14 cellular contexts compared by ENCODE assay signal in genomic region chr11:113603277-113604059, GRCh38.
DNase-seq lines count a peak whose midpoint lies in the region; ATAC-seq and TF ChIP-seq lines count a peak whose summit lies in the region.
"Had no signal": no experiment of that assay in that cellular context is flagged by ENCODE, and none has a peak within 500 bp of the region (broad histone marks: within the 10 kb centered on the region; RNA-seq: fewer than 3 reads in every experiment).

No MANE protein-coding gene starts in this region.

- DNase-seq in AG20443 (ENCODE audit: low spot score), result peak; percentile 87
- DNase-seq in NCI-H446 treated with DMSO at 0.1 percent for 48 hours (lab: John Stamatoyannopoulos, UW), result peak; percentile 45
- DNase-seq in epidermal melanocyte (ENCODE audit: insufficient read length, low spot score), result peak; percentile 40
- peak; percentile 95 for DNase-seq in myocyte (ENCODE audit: low read depth)
- no peak for DNase-seq in UCSD-AML1 (lab: John Stamatoyannopoulos, UW; ENCODE audit: unreplicated experiment)
- DNase-seq in GM10266 (ENCODE audit: extremely low spot score), result no peak
- DNase-seq: activated naive CD4-positive, alpha-beta T cell treated with anti-CD3 and anti-CD28 coated beads, Interleukin-2, amount 10 ng/mL, durations not matched to agents 7 days and 5 days; colonic mucosa; GOT3; left lung; NCI-H1417 treated with DMSO at 0.1 percent for 48 hours had no signal

- no peak for TF ChIP-seq CTCF in GM10266 (IDR thresholded peaks at IDR 0.05; ENCODE audit: control insufficient read depth, insufficient read depth, low read depth, missing control alignments)

- no peak for ATAC-seq in HG03139 (IDR thresholded peaks at IDR 0.05; ENCODE audit: unreplicated experiment)
- no peak for ATAC-seq in HG02623 (IDR thresholded peaks at IDR 0.05; ENCODE audit: unreplicated experiment)
- ATAC-seq: gastroesophageal sphincter, left lung had no signal

Comparison
In these comparisons a context has a peak if more than half of its experiments do, and no peak if none do; other contexts are left out.
1. DNase-seq: peak in AG20443 (single experiment), NCI-H446 treated with DMSO at 0.1 percent for 48 hours (single experiment), epidermal melanocyte (single experiment) and myocyte (single experiment); none in UCSD-AML1 (single experiment) and GM10266 (single experiment).